10 cellular contexts compared by ENCODE assay signal in the genomic region with DNA sequence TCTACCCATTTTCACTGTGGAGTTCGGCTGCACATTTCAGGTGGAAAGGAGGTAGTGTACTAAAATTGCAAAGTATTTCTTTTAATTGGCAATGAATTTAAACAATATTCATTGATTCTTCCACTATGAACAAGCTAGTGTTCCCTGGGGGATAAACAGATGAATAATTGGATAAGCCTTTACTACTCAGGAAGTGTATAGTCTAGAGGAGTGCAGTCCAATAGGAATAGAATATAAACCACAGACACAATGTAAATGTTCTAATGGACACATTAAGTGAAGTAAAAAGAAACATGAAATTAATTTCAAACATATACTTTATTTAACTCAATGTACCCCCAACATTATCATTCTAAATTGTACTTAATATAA. TPM values are rescaled to one million over a fixed set of nuclear protein-coding genes. Genes with fewer than 3 reads are reported as not detected.
A peak's percentile ranks its signal among the peaks of the same experiment; 100 is the strongest.
DNase-seq lines count a peak whose midpoint lies in the region; ATAC-seq and TF ChIP-seq lines count a peak whose summit lies in the region.
"Had no signal": no experiment of that assay in that cellular context is flagged by ENCODE, and none has a peak within 500 bp of the region (broad histone marks: within the 10 kb centered on the region; RNA-seq: fewer than 3 reads in every experiment).

No MANE protein-coding gene starts in this region.

- H3K4me1 ChIP-seq in muscle layer of duodenum (ENCODE audit: control insufficient read depth in 1 of 2, insufficient read depth in 2 of 2, low read length in 2 of 2) (no peaks in the 10 kb centered on the region), transverse colon (peaks cover 0 to 13% (median 0%) of the 10 kb centered on the region in 4 donors)

- no peaks in the 10 kb centered on the region for H3K36me3 ChIP-seq in muscle layer of duodenum (ENCODE audit: control insufficient read depth in 1 of 2, insufficient read depth in 2 of 2, low read length in 2 of 2)
- no peaks in the 10 kb centered on the region for H3K36me3 ChIP-seq in transverse colon

- peak overlapping the region; percentile 95 for H3K27ac Mint-ChIP-seq in HFFc6
- peak overlapping the region; percentile 71 for H3K27ac Mint-ChIP-seq in activated naive CD8-positive, alpha-beta T cell treated with anti-CD3 and anti-CD28 coated beads, Interleukin-2, amount 10 ng/mL, durations not matched to agents 7 days and 5 days

- 76% methylated on average over 1 of the region's 1 CpG; no CpG with 5 or more reads in 1 of the 2 donors for WGBS in transverse colon (ENCODE audit: low coverage in 1 of 2), 2 donors

- TF ChIP-seq EP300 in transverse colon (IDR thresholded peaks at IDR 0.05; ENCODE audit: low read depth), result no peak

- H3K9me3 ChIP-seq in muscle layer of duodenum (ENCODE audit: control insufficient read depth in 1 of 2, low read length in 2 of 2) (peaks cover 0 to 3% of the 10 kb centered on the region in 2 donors), transverse colon (no peaks in the 10 kb centered on the region)

- POLR2A ChIA-PET in AG04449 (lab: Yijun Ruan, JAX), result interaction anchor here (0.7 to 1.5 kb wide), 2 partner anchors 131 to 262 kb away, joined by 4 to 6 read pairs; no protein-coding TSS in a partner anchor
- POLR2A ChIA-PET in activated naive CD8-positive, alpha-beta T cell treated with anti-CD3 and anti-CD28 coated beads, Interleukin-2, amount 10 ng/mL, durations not matched to agents 7 days and 5 days (lab: Charles Lee), result interaction anchor here (1.6 kb wide), 1 partner anchor 63 kb away, joined by 4 read pairs; no protein-coding TSS in a partner anchor

- no peaks in the 10 kb centered on the region; the same call in 1 of the 2 replicates for H3K27me3 Mint-ChIP-seq in HFFc6 (ENCODE audit: insufficient read depth)
- H3K27me3 Mint-ChIP-seq in activated naive CD8-positive, alpha-beta T cell treated with anti-CD3 and anti-CD28 coated beads, Interleukin-2, amount 10 ng/mL, durations not matched to agents 7 days and 5 days, result no peaks in the 10 kb centered on the region

- peaks cover 6% of the 10 kb centered on the region for H3K9me3 Mint-ChIP-seq in HFFc6
- H3K9me3 Mint-ChIP-seq in activated naive CD8-positive, alpha-beta T cell treated with anti-CD3 and anti-CD28 coated beads, Interleukin-2, amount 10 ng/mL, durations not matched to agents 7 days and 5 days, result no peaks in the 10 kb centered on the region

- CTCF ChIA-PET in AG04449 (lab: Yijun Ruan, JAX), result interaction anchor here (1.2 to 2.8 kb wide), 4 partner anchors 16 to 116 kb away, joined by 3 to 11 read pairs (median 3); no protein-coding TSS in a partner anchor

- peak; percentile 14 for DNase-seq in AG04449 (ENCODE audit: low read depth, low spot score)
- no peak for DNase-seq in HFFc6
- DNase-seq in activated naive CD8-positive, alpha-beta T cell treated with anti-CD3 and anti-CD28 coated beads, Interleukin-2, amount 10 ng/mL, durations not matched to agents 7 days and 5 days, result no peak
- DNase-seq in C1 segment of cervical spinal cord (lab: John Stamatoyannopoulos, UW), result no peak
- DNase-seq in transverse colon, result no peak
- DNase-seq in HT-29 (ENCODE audit: low spot score), result no peak
- DNase-seq: glutamatergic neuron, NCI-H1417 treated with DMSO at 0.1 percent for 48 hours had no signal

- H3K27ac ChIP-seq in muscle layer of duodenum (ENCODE audit: low read length) (peak overlapping the region; percentile 40), transverse colon (peak overlapping the region in 1 of 4 donors; percentile 46)

- H3K36me3 Mint-ChIP-seq in HFFc6 (ENCODE audit: low read depth), result peaks cover 11% of the 10 kb centered on the region; the same call in 1 of the 2 replicates
- peaks cover 6% of the 10 kb centered on the region for H3K36me3 Mint-ChIP-seq in activated naive CD8-positive, alpha-beta T cell treated with anti-CD3 and anti-CD28 coated beads, Interleukin-2, amount 10 ng/mL, durations not matched to agents 7 days and 5 days

- no peak for TF ChIP-seq POLR2A in transverse colon (IDR thresholded peaks at IDR 0.05)

- in situ Hi-C loops in transverse colon (cut with MboI; ENCODE audit: low pct_ligation_motif_present in 1 of 4, low pct_unique_long_range_greater_than_20kb in 1 of 4, low sequenced_read_pairs in 3 of 4), result no loop called here

- H3K27me3 ChIP-seq in muscle layer of duodenum (ENCODE audit: low read depth, low read length) (no peaks in the 10 kb centered on the region), transverse colon (no peaks in the 10 kb centered on the region)

- H3K4me3 ChIP-seq in AG04449 (ENCODE audit: low read depth, low read length) (no peak overlapping the region), muscle layer of duodenum (ENCODE audit: low read depth in 1 of 2, low read length in 2 of 2) (no peak overlapping the region), transverse colon (no peak overlapping the region)

- TF ChIP-seq CTCF in AG04449 (IDR thresholded peaks at IDR 0.05; ENCODE audit: insufficient read depth, low read length, missing control alignments), result no peak
- TF ChIP-seq CTCF in HFFc6 (IDR thresholded peaks at IDR 0.05), result no peak
- TF ChIP-seq CTCF in transverse colon (IDR thresholded peaks at IDR 0.05), result no peak

- H3K4me1 Mint-ChIP-seq in HFFc6 (ENCODE audit: low read depth), result peaks cover 31% of the 10 kb centered on the region
- H3K4me1 Mint-ChIP-seq in activated naive CD8-positive, alpha-beta T cell treated with anti-CD3 and anti-CD28 coated beads, Interleukin-2, amount 10 ng/mL, durations not matched to agents 7 days and 5 days, result peaks cover 28% of the 10 kb centered on the region

- no peak for ATAC-seq in activated naive CD8-positive, alpha-beta T cell treated with anti-CD3 and anti-CD28 coated beads, Interleukin-2, amount 10 ng/mL, durations not matched to agents 7 days and 5 days (ENCODE audit: low read depth)
- ATAC-seq in HG02678 (IDR thresholded peaks at IDR 0.05; ENCODE audit: unreplicated experiment), result no peak

- peak overlapping the region; percentile 65 for H3K4me3 Mint-ChIP-seq in HFFc6
- H3K4me3 Mint-ChIP-seq in activated naive CD8-positive, alpha-beta T cell treated with anti-CD3 and anti-CD28 coated beads, Interleukin-2, amount 10 ng/mL, durations not matched to agents 7 days and 5 days, result peak overlapping the region; percentile 19

- intact Hi-C loops in transverse colon (cut with DNase I; ENCODE audit: low total_unique reads), result no loop called here

RNA-seq across cellular contexts. Expression of a gene that starts 28.7 kb away (rescaled TPM):
- total RNA-seq in HFFc6 (2021; fragmentation: NEBNext Ultra II Directional; extraction: Animal tissue kit (Norgen Biotek cat#: 25700)), result 100 to 1,000 TPM in 4 of 6 experiments, 10 to 100 TPM in 2; 75.4 to 117 (median 104) TPM
- total RNA-seq in activated naive CD8-positive, alpha-beta T cell treated with anti-CD3 and anti-CD28 coated beads, Interleukin-2, amount 10 ng/mL, durations not matched to agents 7 days and 5 days, result 10 to 100 TPM; 31.5 to 35.1 TPM
- total RNA-seq in transverse colon, result 1,000 to 10,000 TPM in 2 of 4 donors, 100 to 1,000 TPM in 1, 10 to 100 TPM in 1; 46.2 to 1,239 (median 876) TPM
- 184 and 186 TPM in 2 replicates for total RNA-seq in HT-29 (2014; rRNA removed; shearing (Covaris generic))
